Comparison of ENCODE assay signal across 26 cellular contexts in the genomic region with DNA sequence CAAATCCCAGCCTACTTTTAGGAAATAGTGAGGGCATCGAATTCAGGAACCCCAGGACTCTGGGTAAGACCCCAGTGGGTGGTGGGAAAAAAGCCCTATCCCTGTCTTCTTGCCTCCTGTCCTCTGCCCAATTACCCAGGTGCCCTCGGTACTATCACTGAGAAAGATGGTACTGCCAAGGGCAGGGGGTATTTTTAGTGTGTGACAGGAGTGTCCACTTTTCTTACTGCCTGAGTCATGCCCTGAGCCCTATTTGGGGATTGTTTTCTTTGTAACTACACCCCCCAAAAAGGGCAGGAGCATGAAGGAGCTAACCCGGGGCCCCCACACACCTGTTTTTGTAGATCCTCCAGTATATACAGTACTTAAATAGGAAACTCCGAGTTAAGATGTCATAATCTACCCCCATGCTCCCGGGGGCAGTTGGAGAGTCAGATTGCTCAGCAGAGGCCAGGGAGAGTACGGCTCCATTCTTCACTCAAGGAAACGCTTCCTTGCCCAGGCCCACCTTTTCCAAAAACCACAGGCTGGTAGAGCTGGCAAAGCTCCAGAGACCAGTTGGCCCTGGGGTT. TPM values are rescaled to one million over a fixed set of nuclear protein-coding genes. Genes with fewer than 3 reads are reported as not detected.
"Had no signal": no experiment of that assay in that cellular context is flagged by ENCODE, and none has a peak within 500 bp of the region (broad histone marks: within the 10 kb centered on the region; RNA-seq: fewer than 3 reads in every experiment).

No MANE protein-coding gene starts in this region.

- H3K27me3 ChIP-seq: dorsolateral prefrontal cortex, hepatocyte, neutrophil, upper lobe of left lung, uterus had no signal

- ATAC-seq: esophagus mucosa; left colon; naive thymus-derived CD8-positive, alpha-beta T cell; stimulated activated effector memory CD8-positive, alpha-beta T cell treated with anti-CD3 and anti-CD28 coated beads, Interleukin-12 subunit alpha, Interleukin-12 subunit beta, amount 100 ng/mL, for 72 hours had no signal

- H3K27ac ChIP-seq: dorsolateral prefrontal cortex, hepatocyte, neutrophil, tibial artery, upper lobe of left lung, uterus had no signal

- DNase-seq: cortex of kidney; dorsolateral prefrontal cortex; effector memory CD4-positive, alpha-beta T cell; glutamatergic neuron; kidney; left colon; mammary epithelial cell; naive thymus-derived CD8-positive, alpha-beta T cell; stimulated activated CD4-positive, alpha-beta T cell treated with anti-CD3 and anti-CD28 coated beads, Interleukin-4, amount 100 ng/mL, for 1 hour; stimulated activated CD8-positive, alpha-beta memory T cell treated with anti-CD3 and anti-CD28 coated beads, Interleukin-4, amount 100 ng/mL, for 48 hours; tibial artery; upper lobe of left lung; uterus had no signal

- H3K27me3 Mint-ChIP-seq: naive thymus-derived CD8-positive, alpha-beta T cell; stimulated activated naive CD8-positive, alpha-beta T cell treated with anti-CD3 and anti-CD28 coated beads, Interleukin-15, Interleukin-2, amounts not matched to agents 100 ng/mL and 50 ng/mL, for 24 hours had no signal

- H3K36me3 ChIP-seq: uterus had no signal

- H3K9me3 Mint-ChIP-seq: naive thymus-derived CD8-positive, alpha-beta T cell; stimulated activated effector memory CD8-positive, alpha-beta T cell treated with anti-CD3 and anti-CD28 coated beads, Interleukin-12 subunit alpha, Interleukin-12 subunit beta, amount 100 ng/mL, for 72 hours; stimulated activated naive CD8-positive, alpha-beta T cell treated with anti-CD3 and anti-CD28 coated beads, Interleukin-15, Interleukin-2, amounts not matched to agents 100 ng/mL and 50 ng/mL, for 24 hours had no signal

- H3K36me3 Mint-ChIP-seq: stimulated activated effector memory CD8-positive, alpha-beta T cell treated with anti-CD3 and anti-CD28 coated beads, Interleukin-12 subunit alpha, Interleukin-12 subunit beta, amount 100 ng/mL, for 72 hours had no signal

- H3K4me3 Mint-ChIP-seq: naive thymus-derived CD8-positive, alpha-beta T cell; stimulated activated effector memory CD8-positive, alpha-beta T cell treated with anti-CD3 and anti-CD28 coated beads, Interleukin-12 subunit alpha, Interleukin-12 subunit beta, amount 100 ng/mL, for 72 hours; stimulated activated naive CD8-positive, alpha-beta T cell treated with anti-CD3 and anti-CD28 coated beads, Interleukin-15, Interleukin-2, amounts not matched to agents 100 ng/mL and 50 ng/mL, for 24 hours had no signal

- H3K27ac Mint-ChIP-seq: stimulated activated effector memory CD8-positive, alpha-beta T cell treated with anti-CD3 and anti-CD28 coated beads, Interleukin-12 subunit alpha, Interleukin-12 subunit beta, amount 100 ng/mL, for 72 hours; stimulated activated naive CD8-positive, alpha-beta T cell treated with anti-CD3 and anti-CD28 coated beads, Interleukin-15, Interleukin-2, amounts not matched to agents 100 ng/mL and 50 ng/mL, for 24 hours had no signal

- H3K9me3 ChIP-seq: neutrophil, tibial artery, upper lobe of left lung, uterus had no signal

- H3K4me1 ChIP-seq: tibial artery, upper lobe of left lung, uterus had no signal

- H3K4me3 ChIP-seq: dorsolateral prefrontal cortex, hepatocyte, tibial artery, upper lobe of left lung, uterus had no signal

RNA-seq across cellular contexts. Expression of gene SMTNL1, which starts 3.8 kb away (rescaled TPM):
- total RNA-seq: esophagus mucosa; fibroblast of lung; frontal cortex; hepatocyte; kidney; left colon; lower leg skin; mammary epithelial cell; mesenteric fat pad; naive thymus-derived CD8-positive, alpha-beta T cell; osteoblast; pulmonary artery endothelial cell; temporal lobe; upper lobe of left lung; uterus had no signal
- polyA plus RNA-seq: fibroblast of lung, hepatocyte, mammary epithelial cell, neural cell had no signal

RNA-seq across cellular contexts. Expression of gene SERPING1, which starts 56.3 kb away (rescaled TPM):
- total RNA-seq: naive thymus-derived CD8-positive, alpha-beta T cell; pulmonary artery endothelial cell had no signal
- polyA plus RNA-seq: naive thymus-derived CD8-positive, alpha-beta T cell had no signal
